ENCODE assay signal across 8 cellular contexts in genomic region chr16:48244863-48245195, GRCh38. TPM values are rescaled to one million over a fixed set of nuclear protein-coding genes. Genes with fewer than 3 reads are reported as not detected.
A peak's percentile ranks its signal among the peaks of the same experiment; 100 is the strongest.
DNase-seq lines count a peak whose midpoint lies in the region.

No MANE protein-coding gene starts in this region.

- H3K9ac ChIP-seq in subcutaneous abdominal adipose tissue (ENCODE audit: low read length in 5 of 5): peak overlapping the region; percentile 83 to 99 (median 98)

- intact Hi-C loops in activated T-helper 2 cell treated with anti-CD3 and anti-CD28 coated beads, Interferon-gamma antibody, Interleukin-2, Interleukin-4, amounts not matched to agents 10 μg/mL and 5 μg/mL and 100 μg/mL, durations not matched to agents 14 hours and 24 hours and 36 hours (cut with micrococcal nuclease): loop anchor here (1.0 to 10.0 kb wide), 3 partner anchors 13 to 385 kb away; no protein-coding TSS in a partner anchor

- H3K4me3 ChIP-seq in subcutaneous abdominal adipose tissue (ENCODE audit: low read depth in 1 of 5, low read length in 5 of 5): peak overlapping the region; percentile 77 to 99 (median 92)

- no peaks in the 10 kb centered on the region for H3K36me3 ChIP-seq in subcutaneous abdominal adipose tissue (ENCODE audit: control insufficient read depth in 5 of 5, insufficient read depth in 5 of 5, low read length in 5 of 5)

- peak overlapping the region; percentile 93 for H3K27ac ChIP-seq in subcutaneous abdominal adipose tissue (ENCODE audit: low read depth, low read length)

- DNase-seq in T-helper 1 cell: no peak
- no peak for DNase-seq in activated T-helper 2 cell treated with anti-CD3 and anti-CD28 coated beads, Interferon-gamma antibody, Interleukin-2, Interleukin-4, amounts not matched to agents 10 μg/mL and 5 μg/mL and 100 μg/mL, durations not matched to agents 14 hours and 24 hours and 36 hours (ENCODE audit: low spot score)
- no peak for DNase-seq in immature natural killer cell
- DNase-seq in NAMALWA (ENCODE audit: low spot score): no peak
- no peak for DNase-seq in OCI-M1 (lab: John Stamatoyannopoulos, UW)
- no peak for DNase-seq in NCI-H1417 (lab: John Stamatoyannopoulos, UW)

- H3K9me3 Mint-ChIP-seq in T-helper 1 cell treated with Interleukin-12 subunit alpha and Interleukin-12 subunit beta and Interleukin-4 antibody, amounts not matched to agents 30 μg/mL and 1 μg/mL, for 36 hours: peaks cover 10% of the 10 kb centered on the region
- H3K9me3 Mint-ChIP-seq in activated T-helper 2 cell treated with anti-CD3 and anti-CD28 coated beads, Interferon-gamma antibody, Interleukin-2, Interleukin-4, amounts not matched to agents 10 μg/mL and 5 μg/mL and 100 μg/mL, durations not matched to agents 14 hours and 24 hours and 36 hours: peaks cover 5% of the 10 kb centered on the region
- peaks cover 0 to 1% (median 0%) of the 10 kb centered on the region in 6 donors for H3K9me3 Mint-ChIP-seq in immature natural killer cell

- H3K36me3 Mint-ChIP-seq in T-helper 1 cell treated with Interleukin-12 subunit alpha and Interleukin-12 subunit beta and Interleukin-4 antibody, amounts not matched to agents 30 μg/mL and 1 μg/mL, for 36 hours (ENCODE audit: low read depth): peaks cover 8% of the 10 kb centered on the region
- peaks cover 7% of the 10 kb centered on the region for H3K36me3 Mint-ChIP-seq in activated T-helper 2 cell treated with anti-CD3 and anti-CD28 coated beads, Interferon-gamma antibody, Interleukin-2, Interleukin-4, amounts not matched to agents 10 μg/mL and 5 μg/mL and 100 μg/mL, durations not matched to agents 14 hours and 24 hours and 36 hours (ENCODE audit: low read depth)
- no peaks in the 10 kb centered on the region for H3K36me3 Mint-ChIP-seq in immature natural killer cell

- peak overlapping the region; percentile 97 for H3K4me3 Mint-ChIP-seq in T-helper 1 cell treated with Interleukin-12 subunit alpha and Interleukin-12 subunit beta and Interleukin-4 antibody, amounts not matched to agents 30 μg/mL and 1 μg/mL, for 36 hours
- H3K4me3 Mint-ChIP-seq in activated T-helper 2 cell treated with anti-CD3 and anti-CD28 coated beads, Interferon-gamma antibody, Interleukin-2, Interleukin-4, amounts not matched to agents 10 μg/mL and 5 μg/mL and 100 μg/mL, durations not matched to agents 14 hours and 24 hours and 36 hours (ENCODE audit: low read depth): peak overlapping the region; percentile 92
- peak overlapping the region; percentile 88 to 96 (median 91) for H3K4me3 Mint-ChIP-seq in immature natural killer cell

- peaks cover 0 to 3% (median 0%) of the 10 kb centered on the region in 5 donors for H3K9me3 ChIP-seq in subcutaneous abdominal adipose tissue (ENCODE audit: control insufficient read depth in 5 of 5, low read length in 5 of 5)

- H3K27me3 Mint-ChIP-seq in T-helper 1 cell treated with Interleukin-12 subunit alpha and Interleukin-12 subunit beta and Interleukin-4 antibody, amounts not matched to agents 30 μg/mL and 1 μg/mL, for 36 hours (ENCODE audit: low read depth): no peaks in the 10 kb centered on the region
- H3K27me3 Mint-ChIP-seq in activated T-helper 2 cell treated with anti-CD3 and anti-CD28 coated beads, Interferon-gamma antibody, Interleukin-2, Interleukin-4, amounts not matched to agents 10 μg/mL and 5 μg/mL and 100 μg/mL, durations not matched to agents 14 hours and 24 hours and 36 hours (ENCODE audit: low read depth): no peaks in the 10 kb centered on the region
- H3K27me3 Mint-ChIP-seq in immature natural killer cell (ENCODE audit: low read depth in 3 of 3): peaks cover 2 to 8% (median 5%) of the 10 kb centered on the region in 3 donors

- peak overlapping the region; percentile 91 for H3K27ac Mint-ChIP-seq in T-helper 1 cell treated with Interleukin-12 subunit alpha and Interleukin-12 subunit beta and Interleukin-4 antibody, amounts not matched to agents 30 μg/mL and 1 μg/mL, for 36 hours
- peak overlapping the region; percentile 88 for H3K27ac Mint-ChIP-seq in activated T-helper 2 cell treated with anti-CD3 and anti-CD28 coated beads, Interferon-gamma antibody, Interleukin-2, Interleukin-4, amounts not matched to agents 10 μg/mL and 5 μg/mL and 100 μg/mL, durations not matched to agents 14 hours and 24 hours and 36 hours
- H3K27ac Mint-ChIP-seq in immature natural killer cell: peak overlapping the region; percentile 90 to 96 (median 93)

- no peaks in the 10 kb centered on the region for H3K27me3 ChIP-seq in subcutaneous abdominal adipose tissue (ENCODE audit: control insufficient read depth in 5 of 5, insufficient read depth in 4 of 5, low read length in 5 of 5)

- H3K4me1 ChIP-seq in subcutaneous abdominal adipose tissue (ENCODE audit: control insufficient read depth in 5 of 5, insufficient read depth in 5 of 5, low read length in 5 of 5): peaks cover 0 to 38% (median 32%) of the 10 kb centered on the region in 5 donors

- peaks cover 23% of the 10 kb centered on the region for H3K4me1 Mint-ChIP-seq in T-helper 1 cell treated with Interleukin-12 subunit alpha and Interleukin-12 subunit beta and Interleukin-4 antibody, amounts not matched to agents 30 μg/mL and 1 μg/mL, for 36 hours (ENCODE audit: low read depth)
- H3K4me1 Mint-ChIP-seq in activated T-helper 2 cell treated with anti-CD3 and anti-CD28 coated beads, Interferon-gamma antibody, Interleukin-2, Interleukin-4, amounts not matched to agents 10 μg/mL and 5 μg/mL and 100 μg/mL, durations not matched to agents 14 hours and 24 hours and 36 hours (ENCODE audit: low read depth): peaks cover 23% of the 10 kb centered on the region
- peaks cover 37 to 54% of the 10 kb centered on the region in 2 donors for H3K4me1 Mint-ChIP-seq in immature natural killer cell

RNA-seq across cellular contexts. Expression of gene LONP2, which starts 0.7 kb away (rescaled TPM):
- 49.7 and 54.2 TPM in 2 replicates for total RNA-seq in activated T-helper 2 cell treated with anti-CD3 and anti-CD28 coated beads, Interferon-gamma antibody, Interleukin-2, Interleukin-4, amounts not matched to agents 10 μg/mL and 5 μg/mL and 100 μg/mL, durations not matched to agents 14 hours and 24 hours and 36 hours
- 10 to 100 TPM in 2 of 3 donors, 1 to 10 TPM in 1; 9.7 to 32.4 (median 17.6) TPM for polyA plus RNA-seq in immature natural killer cell

RNA-seq across cellular contexts. Expression of gene ABCC11, which starts 2.5 kb away (rescaled TPM):
- 0.05 and 0.09 TPM in 2 replicates for total RNA-seq in activated T-helper 2 cell treated with anti-CD3 and anti-CD28 coated beads, Interferon-gamma antibody, Interleukin-2, Interleukin-4, amounts not matched to agents 10 μg/mL and 5 μg/mL and 100 μg/mL, durations not matched to agents 14 hours and 24 hours and 36 hours
- polyA plus RNA-seq in immature natural killer cell: under 1 TPM in 1 of 3 donors, not detected in 2; 0.07 TPM
